Comparison of ENCODE assay signal across 1 cellular context in the genomic region with DNA sequence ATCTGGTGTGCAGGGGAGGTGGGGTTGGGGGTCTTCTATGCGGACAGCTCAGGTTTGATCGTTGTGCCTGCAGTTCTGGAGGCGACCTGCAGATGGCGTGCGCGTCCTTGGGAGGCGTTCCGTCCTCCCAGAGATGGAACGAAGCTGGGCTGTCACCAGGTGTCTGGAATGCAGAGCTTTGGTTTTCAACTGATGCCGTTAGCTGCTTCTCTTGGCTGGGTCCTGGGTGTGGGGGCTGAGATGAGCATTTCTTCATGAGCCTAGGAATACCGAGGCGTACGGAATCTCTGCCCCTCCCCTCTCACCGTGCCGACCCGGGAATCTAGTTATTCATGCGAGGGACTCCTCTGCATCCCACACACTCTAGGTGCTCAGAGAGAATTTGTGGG.
TF ChIP-seq lines count a peak whose summit lies in the region.

No MANE protein-coding gene starts in this region.

TF ChIP-seq in IMR-90, 13 proteins besides CTCF, POLR2A, EP300 and RAD21:
- TF ChIP-seq SMC3 (IDR thresholded peaks at IDR 0.05; ENCODE audit: low read depth, low read length) = peak; percentile 73
- TF ChIP-seq, protein P1, sequence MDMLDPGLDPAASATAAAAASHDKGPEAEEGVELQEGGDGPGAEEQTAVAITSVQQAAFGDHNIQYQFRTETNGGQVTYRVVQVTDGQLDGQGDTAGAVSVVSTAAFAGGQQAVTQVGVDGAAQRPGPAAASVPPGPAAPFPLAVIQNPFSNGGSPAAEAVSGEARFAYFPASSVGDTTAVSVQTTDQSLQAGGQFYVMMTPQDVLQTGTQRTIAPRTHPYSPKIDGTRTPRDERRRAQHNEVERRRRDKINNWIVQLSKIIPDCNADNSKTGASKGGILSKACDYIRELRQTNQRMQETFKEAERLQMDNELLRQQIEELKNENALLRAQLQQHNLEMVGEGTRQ (IDR thresholded peaks at IDR 0.05; ENCODE audit: low read depth, low read length) = no peak
- TF ChIP-seq BHLHE40 (IDR thresholded peaks at IDR 0.05; ENCODE audit: low read depth, low read length) = no peak
